ENCODE assay signal across 8 cellular contexts in the genomic region with DNA sequence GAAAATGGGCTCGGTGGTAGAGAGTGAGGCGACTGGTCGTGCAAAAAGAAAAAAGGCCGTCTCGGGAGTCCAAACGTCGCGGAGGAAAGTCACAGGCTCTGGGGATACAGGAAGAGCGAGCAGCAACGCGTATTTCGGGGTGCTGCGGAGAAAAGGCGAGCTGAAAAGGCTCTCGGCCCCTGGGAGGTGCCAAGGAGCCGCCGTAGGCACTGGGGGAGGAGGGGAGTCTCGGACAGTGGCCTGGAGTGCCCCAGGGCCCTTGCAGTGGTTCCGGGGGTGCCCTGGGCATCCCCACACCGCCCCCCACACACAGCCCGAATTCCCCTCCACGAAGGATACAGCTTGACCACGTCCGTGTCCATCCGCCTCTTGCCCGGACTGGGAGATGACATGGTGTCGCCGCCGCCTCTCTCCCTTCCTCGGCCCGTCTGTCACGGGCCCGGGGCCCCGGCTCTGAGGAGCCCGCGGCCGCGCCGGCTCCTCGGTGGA. TPM values are rescaled to one million over a fixed set of nuclear protein-coding genes. Genes with fewer than 3 reads are reported as not detected.
A peak's percentile ranks its signal among the peaks of the same experiment; 100 is the strongest.
DNase-seq lines count a peak whose midpoint lies in the region; ATAC-seq and TF ChIP-seq lines count a peak whose summit lies in the region.

No MANE protein-coding gene starts in this region.

- TF ChIP-seq CTCF in LNCaP clone FGC (IDR thresholded peaks at IDR 0.05; ENCODE audit: control insufficient read depth, extremely low read depth, insufficient read depth) (0 out of 2 replicates have a peak, but pooled peaks have one; percentile 7), neural cell (IDR thresholded peaks at IDR 0.05; ENCODE audit: poor library complexity, severe bottlenecking) (no peak)

- intact Hi-C loops in aorta (cut with DNase I): loop anchor here (2.0 to 5.0 kb wide), 3 partner anchors 59 to 127 kb away; no protein-coding TSS in a partner anchor

- no peak for TF ChIP-seq EP300 in neural cell (conservative IDR thresholded peaks at IDR 0.05; ENCODE audit: poor library complexity, severe bottlenecking)

- peak overlapping the region; percentile 99 for H3K9ac ChIP-seq in neural cell (ENCODE audit: low read length)

- H2AFZ ChIP-seq in neural cell (ENCODE audit: low read depth, low read length): no peak overlapping the region

- ATAC-seq in GM21825 (IDR thresholded peaks at IDR 0.05; ENCODE audit: unreplicated experiment): peak; percentile 23
- ATAC-seq in aorta (ENCODE audit: low FRiP score): peak; percentile 38

- no peak for TF ChIP-seq RAD21 in neural cell (conservative IDR thresholded peaks at IDR 0.05)

- DNase-seq in LNCaP clone FGC (ENCODE audit: low read depth) (no peak), fibroblast of peridontal ligament (ENCODE audit: extremely low read depth) (peak; percentile 26), aorta (peak; percentile 61 to 75), NCI-H774 (lab: John Stamatoyannopoulos, UW) (no peak)
- peak; percentile 67 for DNase-seq in activated CD8-positive, alpha-beta memory T cell treated with anti-CD3 and anti-CD28 coated beads, Interleukin-2, amount 50 U/mL, for 48 hours

- WGBS in aorta, 2 donors: 1% methylated on average over 27 to 40 of the region's 40 CpGs

- H3K4me2 ChIP-seq in neural cell (ENCODE audit: low read length): peak overlapping the region; percentile 90

- H3K4me1 ChIP-seq in aorta (ENCODE audit: control insufficient read depth in 1 of 2, insufficient read depth in 2 of 2, low read length in 2 of 2): no peaks in the 10 kb centered on the region

- peak overlapping the region; percentile 95 for H3K4me3 ChIP-seq in GM08714 (ENCODE audit: low read length)
- H3K4me3 ChIP-seq in LNCaP clone FGC (ENCODE audit: low read depth, low read length): peak overlapping the region; percentile 91
- peak overlapping the region; percentile 98 for H3K4me3 ChIP-seq in neural cell (ENCODE audit: low read length)
- peak overlapping the region; percentile 94 to 100 for H3K4me3 ChIP-seq in aorta (ENCODE audit: low read length in 2 of 2)

- H3K27me3 ChIP-seq in neural cell (ENCODE audit: insufficient read depth, low read depth, low read length) (no peaks in the 10 kb centered on the region), aorta (ENCODE audit: control insufficient read depth in 1 of 2, insufficient read depth in 2 of 2, low read length in 1 of 2) (no peaks in the 10 kb centered on the region)

- H3K36me3 ChIP-seq in neural cell (ENCODE audit: insufficient read depth, low read length) (no peaks in the 10 kb centered on the region), aorta (ENCODE audit: control insufficient read depth in 1 of 2, insufficient read depth in 2 of 2, low read length in 1 of 2) (no peaks in the 10 kb centered on the region)

- H3K9me2 ChIP-seq in neural cell (ENCODE audit: insufficient read depth, low read length): no peaks in the 10 kb centered on the region

- H3K9me3 ChIP-seq in neural cell (ENCODE audit: low read length): no peaks in the 10 kb centered on the region
- H3K9me3 ChIP-seq in aorta (ENCODE audit: control insufficient read depth, low read length): no peaks in the 10 kb centered on the region

- peaks cover 4% of the 10 kb centered on the region for H4K20me1 ChIP-seq in neural cell (ENCODE audit: insufficient read depth)

- peaks cover 55% of the 10 kb centered on the region for H3K79me2 ChIP-seq in neural cell (replicated peaks; ENCODE audit: insufficient read depth, low read length)

- H3K27ac ChIP-seq in neural cell (ENCODE audit: low read length): peak overlapping the region; percentile 95
- H3K27ac ChIP-seq in aorta (ENCODE audit: low read depth in 1 of 2, low read length in 2 of 2): peak overlapping the region; percentile 78

- H3F3A ChIP-seq in neural cell (ENCODE audit: insufficient read depth, low read length, poor library complexity, severe bottlenecking): peaks cover 8% of the 10 kb centered on the region

TF ChIP-seq in neural cell, 6 proteins besides CTCF, POLR2A, EP300 and RAD21:
- TF ChIP-seq TAF1 (IDR thresholded peaks at IDR 0.05; ENCODE audit: low read depth): no peak
- TF ChIP-seq, protein P1, sequence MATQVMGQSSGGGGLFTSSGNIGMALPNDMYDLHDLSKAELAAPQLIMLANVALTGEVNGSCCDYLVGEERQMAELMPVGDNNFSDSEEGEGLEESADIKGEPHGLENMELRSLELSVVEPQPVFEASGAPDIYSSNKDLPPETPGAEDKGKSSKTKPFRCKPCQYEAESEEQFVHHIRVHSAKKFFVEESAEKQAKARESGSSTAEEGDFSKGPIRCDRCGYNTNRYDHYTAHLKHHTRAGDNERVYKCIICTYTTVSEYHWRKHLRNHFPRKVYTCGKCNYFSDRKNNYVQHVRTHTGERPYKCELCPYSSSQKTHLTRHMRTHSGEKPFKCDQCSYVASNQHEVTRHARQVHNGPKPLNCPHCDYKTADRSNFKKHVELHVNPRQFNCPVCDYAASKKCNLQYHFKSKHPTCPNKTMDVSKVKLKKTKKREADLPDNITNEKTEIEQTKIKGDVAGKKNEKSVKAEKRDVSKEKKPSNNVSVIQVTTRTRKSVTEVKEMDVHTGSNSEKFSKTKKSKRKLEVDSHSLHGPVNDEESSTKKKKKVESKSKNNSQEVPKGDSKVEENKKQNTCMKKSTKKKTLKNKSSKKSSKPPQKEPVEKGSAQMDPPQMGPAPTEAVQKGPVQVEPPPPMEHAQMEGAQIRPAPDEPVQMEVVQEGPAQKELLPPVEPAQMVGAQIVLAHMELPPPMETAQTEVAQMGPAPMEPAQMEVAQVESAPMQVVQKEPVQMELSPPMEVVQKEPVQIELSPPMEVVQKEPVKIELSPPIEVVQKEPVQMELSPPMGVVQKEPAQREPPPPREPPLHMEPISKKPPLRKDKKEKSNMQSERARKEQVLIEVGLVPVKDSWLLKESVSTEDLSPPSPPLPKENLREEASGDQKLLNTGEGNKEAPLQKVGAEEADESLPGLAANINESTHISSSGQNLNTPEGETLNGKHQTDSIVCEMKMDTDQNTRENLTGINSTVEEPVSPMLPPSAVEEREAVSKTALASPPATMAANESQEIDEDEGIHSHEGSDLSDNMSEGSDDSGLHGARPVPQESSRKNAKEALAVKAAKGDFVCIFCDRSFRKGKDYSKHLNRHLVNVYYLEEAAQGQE (IDR thresholded peaks at IDR 0.05; ENCODE audit: borderline replicate concordance): peak; percentile 1
- no peak for TF ChIP-seq MXI1 (conservative IDR thresholded peaks at IDR 0.05; ENCODE audit: poor library complexity, severe bottlenecking)

RNA-seq across cellular contexts. Expression of gene UBE2H, which starts 0.6 kb away (rescaled TPM):
- 96.1 and 104 TPM in 2 replicates for polyA plus RNA-seq in neural cell
- polyA minus RNA-seq in neural cell: 186 and 198 TPM in 2 replicates
- total RNA-seq in aorta: 100 to 1,000 TPM; 141 to 173 TPM
- 10 to 100 TPM; 52.3 to 57.9 TPM for polyA plus RNA-seq in aorta

Comparison
In these comparisons a context has a peak if more than half of its experiments do, and no peak if none do; other contexts are left out.
1. DNase-seq: peak in activated CD8-positive, alpha-beta memory T cell treated with anti-CD3 and anti-CD28 coated beads, Interleukin-2, amount 50 U/mL, for 48 hours (single experiment), fibroblast of peridontal ligament (single experiment) and aorta (2 of 2); none in LNCaP clone FGC (single experiment) and NCI-H774 (single experiment).
2. Peak in every context shown above with its lines, with median percentiles within 50 percentile points of each other: H3K4me3 ChIP-seq.